22 cellular contexts compared by ENCODE assay signal in the genomic region with DNA sequence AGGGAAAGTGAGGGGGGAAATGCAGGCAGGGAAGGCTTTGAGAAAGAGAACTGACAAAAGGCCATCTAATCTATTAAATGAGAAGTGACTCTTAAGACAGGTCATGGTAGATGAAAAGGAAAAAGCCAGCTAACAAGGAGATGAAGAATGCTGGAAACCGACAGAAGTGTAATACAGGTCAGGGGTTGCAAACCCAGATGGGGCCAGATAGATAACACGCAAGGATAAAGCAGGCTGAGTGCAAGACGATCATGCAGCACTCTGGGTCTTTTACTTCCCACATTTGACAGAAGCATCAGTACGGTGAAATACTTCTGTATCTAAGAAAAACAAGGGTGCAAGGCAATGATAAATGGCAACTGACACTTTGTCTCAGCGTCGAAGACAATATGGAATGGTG.
"Had no signal": no experiment of that assay in that cellular context is flagged by ENCODE, and none has a peak within 500 bp of the region (broad histone marks: within the 10 kb centered on the region; RNA-seq: fewer than 3 reads in every experiment).

No MANE protein-coding gene starts in this region.

- H3K27ac ChIP-seq: coronary artery, esophagus muscularis mucosa, foreskin keratinocyte, gastroesophageal sphincter, left lung, lower lobe of right lung had no signal

- DNase-seq: dermis blood vessel endothelial cell; dorsolateral prefrontal cortex; effector CD4-positive, alpha-beta T cell; effector memory CD4-positive, alpha-beta T cell; foreskin keratinocyte; head of caudate nucleus; heart right ventricle; hippocampal formation; left cardiac atrium; left lung; left ventricle myocardium superior; lower lobe of right lung; mesendoderm; midbrain; naive thymus-derived CD4-positive, alpha-beta T cell had no signal

- H3K4me1 Mint-ChIP-seq: naive thymus-derived CD4-positive, alpha-beta T cell had no signal

- H3K27me3 ChIP-seq: esophagus muscularis mucosa, foreskin keratinocyte, gastroesophageal sphincter, heart right ventricle, left lung had no signal

- H3K4me3 Mint-ChIP-seq: naive thymus-derived CD4-positive, alpha-beta T cell had no signal

- H3K9me3 ChIP-seq: esophagus muscularis mucosa, gastroesophageal sphincter, lower lobe of right lung had no signal

- H3K4me3 ChIP-seq: coronary artery, esophagus muscularis mucosa, gastroesophageal sphincter, heart right ventricle, left lung, lower lobe of right lung had no signal

- H3K27ac Mint-ChIP-seq: naive thymus-derived CD4-positive, alpha-beta T cell had no signal

- H3K36me3 ChIP-seq: esophagus muscularis mucosa, gastroesophageal sphincter, heart right ventricle, left lung, lower lobe of right lung had no signal

- FAIRE-seq: endothelial cell of umbilical vein, frontal cortex, islet of Langerhans, keratinocyte had no signal

- ATAC-seq: foreskin keratinocyte; gastroesophageal sphincter; heart right ventricle; left cardiac atrium; left lung; left ventricle myocardium superior; lower lobe of right lung; naive thymus-derived CD4-positive, alpha-beta T cell had no signal
